ENCODE assay signal across 23 cellular contexts in genomic region chr11:87284306-87284705, GRCh38.
"Had no signal": no experiment of that assay in that cellular context is flagged by ENCODE, and none has a peak within 500 bp of the region (broad histone marks: within the 10 kb centered on the region; RNA-seq: fewer than 3 reads in every experiment).

No MANE protein-coding gene starts in this region.

- H3K27ac Mint-ChIP-seq: naive thymus-derived CD8-positive, alpha-beta T cell; neural progenitor cell; type B pancreatic cell had no signal

- DNase-seq: cortex of kidney; dorsolateral prefrontal cortex; effector memory CD4-positive, alpha-beta T cell; foreskin melanocyte; head of caudate nucleus; hippocampal formation; kidney glomerular epithelial cell; mammary epithelial cell; mucosa of descending colon; naive thymus-derived CD8-positive, alpha-beta T cell; nucleus accumbens; ovary; small intestine; stimulated activated CD4-positive, alpha-beta T cell treated with anti-CD3 and anti-CD28 coated beads, Interleukin-12 subunit alpha, Interleukin-12 subunit beta, amount 100 ng/mL, for 4 hours; stimulated activated naive CD4-positive, alpha-beta T cell treated with Interleukin-2 at 50 U/mL for 16 hours; thyroid gland had no signal

- H3K36me3 Mint-ChIP-seq: type B pancreatic cell had no signal

- H3K36me3 ChIP-seq: neural progenitor cell, ovary, right atrium auricular region, suprapubic skin, thyroid gland had no signal

- H3K27me3 Mint-ChIP-seq: naive thymus-derived CD8-positive, alpha-beta T cell; type B pancreatic cell had no signal

- H3K9ac ChIP-seq: neural progenitor cell had no signal

- H3K4me3 Mint-ChIP-seq: naive thymus-derived CD8-positive, alpha-beta T cell; neural progenitor cell; type B pancreatic cell had no signal

- ATAC-seq: esophagus mucosa; left lobe of liver; mucosa of descending colon; naive thymus-derived CD8-positive, alpha-beta T cell had no signal

- H3K27ac ChIP-seq: dorsolateral prefrontal cortex, neural progenitor cell, ovary, right atrium auricular region, suprapubic skin, thyroid gland had no signal

- H3K9me3 ChIP-seq: mucosa of descending colon, ovary, right atrium auricular region, suprapubic skin, thyroid gland had no signal

- H3K4me3 ChIP-seq: dorsolateral prefrontal cortex, mucosa of descending colon, neural progenitor cell, ovary, right atrium auricular region, suprapubic skin, thyroid gland had no signal

- H3K9me3 Mint-ChIP-seq: type B pancreatic cell had no signal

- H3K4me1 Mint-ChIP-seq: naive thymus-derived CD8-positive, alpha-beta T cell; neural progenitor cell had no signal

- FAIRE-seq: small intestine, urothelium cell line had no signal
